24 cellular contexts compared by ENCODE assay signal in genomic region chr18:1011342-1011741, GRCh38.
"Had no signal": no experiment of that assay in that cellular context is flagged by ENCODE, and none has a peak within 500 bp of the region (broad histone marks: within the 10 kb centered on the region; RNA-seq: fewer than 3 reads in every experiment).

No MANE protein-coding gene starts in this region.

- H3K4me3 ChIP-seq: breast epithelium, MG63 had no signal

- H3K36me3 ChIP-seq: breast epithelium, MG63 had no signal

- H3K27me3 ChIP-seq: breast epithelium, MG63 had no signal

- DNase-seq: activated CD4-positive, alpha-beta T cell treated with anti-CD3 and anti-CD28 coated beads for 48 hours; activated CD4-positive, alpha-beta T cell treated with anti-CD3 and anti-CD28 coated beads, Interleukin-2, amount 50 U/mL, for 4 hours; activated CD4-positive, CD25-positive, alpha-beta regulatory T cell treated with anti-CD3 and anti-CD28 coated beads, Interleukin-2, amount 50 U/mL, for 72 hours; activated CD8-positive, alpha-beta memory T cell treated with anti-CD3 and anti-CD28 coated beads, Interleukin-2, amount 50 U/mL, for 48 hours; activated CD8-positive, alpha-beta T cell treated with anti-CD3 and anti-CD28 coated beads, Interleukin-2, amount 10 ng/mL, durations not matched to agents 7 days and 5 days; activated naive CD4-positive, alpha-beta T cell treated with anti-CD3 and anti-CD28 coated beads, Interleukin-2, amount 50 U/mL, for 16 hours; activated naive CD8-positive, alpha-beta T cell treated with anti-CD3 and anti-CD28 coated beads, Interleukin-2, amount 10 ng/mL, durations not matched to agents 7 days and 5 days; activated T-cell treated with anti-CD3 and anti-CD28 coated beads, Interleukin-2, amount 50 U/mL, for 1 hour; aorta; caudate nucleus; MG63; MV-4-11; NCI-H1092 treated with DMSO at 0.1 percent for 48 hours; NCI-H1417 treated with DMSO at 0.1 percent for 48 hours; NCI-H1694; NCI-H2029; NCI-H2107; NCI-H524; PC-3; SHP77 treated with DMSO at 0.1 percent for 48 hours; T-helper 17 cell; T-helper 9 cell had no signal

- H3K27ac ChIP-seq: breast epithelium had no signal

- H3K4me1 ChIP-seq: breast epithelium had no signal

- H3K9me3 ChIP-seq: breast epithelium, MG63 had no signal

- ATAC-seq: activated CD8-positive, alpha-beta T cell treated with anti-CD3 and anti-CD28 coated beads, Interleukin-2, amount 10 ng/mL, durations not matched to agents 7 days and 5 days; PC-3; T-helper 17 cell; WTC11 had no signal
